Comparison of ENCODE assay signal across 24 cellular contexts in genomic region chr1:195714248-195714647, GRCh38.
DNase-seq lines count a peak whose midpoint lies in the region; ATAC-seq, FAIRE-seq and TF ChIP-seq lines count a peak whose summit lies in the region.
"Had no signal": no experiment of that assay in that cellular context is flagged by ENCODE, and none has a peak within 500 bp of the region (broad histone marks: within the 10 kb centered on the region; RNA-seq: fewer than 3 reads in every experiment).

No MANE protein-coding gene starts in this region.

- no peak overlapping the region for H4K8ac ChIP-seq in IMR-90 (ENCODE audit: low read depth in 2 of 2, low read length in 2 of 2)

- H4K5ac ChIP-seq in IMR-90 (ENCODE audit: low read depth, low read length), result no peak overlapping the region

- H3K14ac ChIP-seq in IMR-90 (replicated peaks; ENCODE audit: low read depth, low read length), result no peak overlapping the region

- H4K91ac ChIP-seq in IMR-90 (ENCODE audit: insufficient read depth, low read depth, low read length), result no peak overlapping the region

- H2BK120ac ChIP-seq in IMR-90 (ENCODE audit: low read depth, low read length), result no peak overlapping the region

- H3K36me3 ChIP-seq in IMR-90 (ENCODE audit: control insufficient read depth, insufficient read depth, low read length), result no peaks in the 10 kb centered on the region
- H3K36me3 ChIP-seq in keratinocyte (ENCODE audit: control insufficient read depth in 2 of 2, extremely low read depth in 1 of 2, insufficient read depth in 2 of 2, low read length in 2 of 2), result no peaks in the 10 kb centered on the region
- H3K36me3 ChIP-seq: brain microvascular endothelial cell, esophagus muscularis mucosa, Peyer's patch, upper lobe of left lung had no signal

- no peaks in the 10 kb centered on the region for H3K4me1 Mint-ChIP-seq in Calu3 (ENCODE audit: low read depth, unreplicated experiment)

- H2AFZ ChIP-seq in IMR-90 (replicated peaks; ENCODE audit: low read length, poor library complexity), result no peak overlapping the region
- no peak overlapping the region for H2AFZ ChIP-seq in keratinocyte (ENCODE audit: control insufficient read depth, low read length)

- no peaks in the 10 kb centered on the region for H3K9me3 ChIP-seq in IMR-90 (ENCODE audit: control insufficient read depth, insufficient read depth, low read length)
- H3K9me3 ChIP-seq in keratinocyte (ENCODE audit: control insufficient read depth, low read depth, low read length), result no peaks in the 10 kb centered on the region
- H3K9me3 ChIP-seq: esophagus muscularis mucosa, Peyer's patch, upper lobe of left lung had no signal

- H3K4me2 ChIP-seq in IMR-90 (ENCODE audit: low read depth, low read length), result no peak overlapping the region
- H3K4me2 ChIP-seq in keratinocyte (ENCODE audit: control insufficient read depth, extremely low read depth, insufficient read depth, low read depth, low read length), result no peak overlapping the region

- ATAC-seq in IMR-90 (ENCODE audit: low read depth) (peak; percentile 84), GM18498 (IDR thresholded peaks at IDR 0.05; ENCODE audit: unreplicated experiment) (no peak)
- ATAC-seq: activated naive CD4-positive, alpha-beta T cell treated with anti-CD3 and anti-CD28 coated beads, Interleukin-2, amount 50 U/mL, for 72 hours; left lobe of liver; right cardiac atrium; stimulated activated naive CD8-positive, alpha-beta T cell treated with anti-CD3 and anti-CD28 coated beads, Interleukin-15, Interleukin-2, amounts not matched to agents 100 U/mL and 50 U/mL, for 24 hours had no signal

- H2AK5ac ChIP-seq in IMR-90 (ENCODE audit: low read depth, low read length), result no peak overlapping the region

- no peak for TF ChIP-seq POLR2A in IMR-90 (IDR thresholded peaks at IDR 0.05; ENCODE audit: low read depth, low read length)

- intact Hi-C loops in IMR-90 (cut with micrococcal nuclease), result no loop called here
- intact Hi-C loops in Calu3 (cut with micrococcal nuclease; ENCODE audit: unreplicated experiment), result no loop called here

- POLR2A ChIA-PET in IMR-90 (lab: Charles Lee; ENCODE audit: unreplicated experiment), result no interaction called here

- DNase-seq in D721Med (ENCODE audit: insufficient read length, low spot score) (no peak), IMR-90 (peak; percentile 86), astrocyte of the spinal cord (ENCODE audit: low read depth, low spot score) (peak; percentile 54), keratinocyte (ENCODE audit: low read depth, low spot score) (no peak), D341Med (ENCODE audit: low spot score) (no peak), NCI-H1417 (lab: John Stamatoyannopoulos, UW) (no peak), Calu3 (no peak)
- DNase-seq: activated CD4-positive, alpha-beta T cell treated with anti-CD3 and anti-CD28 coated beads, Interleukin-2, amount 50 U/mL, for 48 hours; activated T-cell treated with anti-CD3 and anti-CD28 coated beads, Interleukin-2, amount 50 U/mL, for 1 hour; brain microvascular endothelial cell; CD4-positive, alpha-beta T cell; dermis blood vessel endothelial cell; NCI-H1694; NCI-H510A; occipital lobe; Peyer's patch; right cardiac atrium; stimulated activated naive CD8-positive, alpha-beta T cell treated with anti-CD3 and anti-CD28 coated beads, Interleukin-15, Interleukin-2, amounts not matched to agents 100 U/mL and 50 U/mL, for 24 hours; SW 1271; upper lobe of left lung had no signal

- H4K20me1 ChIP-seq in IMR-90 (ENCODE audit: insufficient read depth, low read length) (no peaks in the 10 kb centered on the region), keratinocyte (ENCODE audit: control insufficient read depth, extremely low read depth, insufficient read depth, low read length) (no peaks in the 10 kb centered on the region)

- FAIRE-seq in D721Med (lab: Jason Lieb, UNC) (peak; percentile 67), keratinocyte (lab: Jason Lieb, UNC) (peak; percentile 44)

- H3K56ac ChIP-seq in IMR-90 (ENCODE audit: extremely low read depth, insufficient read depth, low read length), result no peak overlapping the region

- no peak overlapping the region for H3K18ac ChIP-seq in IMR-90 (ENCODE audit: low read depth, low read length)

- no peaks in the 10 kb centered on the region for H3K27me3 Mint-ChIP-seq in Calu3 (ENCODE audit: unreplicated experiment)
- H3K27me3 Mint-ChIP-seq: CD4-positive, alpha-beta T cell had no signal

- CTCF ChIA-PET in IMR-90 (lab: Yijun Ruan, JAX) (no interaction called here), Calu3 (lab: Charles Lee) (no interaction called here)

- BruUV-seq in IMR-90 (replicated peaks; lab: Mats Ljungman, UMichigan) (no TSS peak), Calu3 (replicated peaks; lab: Mats Ljungman, UMichigan) (no TSS peak)

- in situ Hi-C loops in IMR-90 (cut with MboI; ENCODE audit: low sequenced_read_pairs), result no loop called here
- in situ Hi-C loops in astrocyte of the spinal cord (cut with HindIII; ENCODE audit: low sequenced_read_pairs), result no loop called here

- H2BK20ac ChIP-seq in IMR-90 (ENCODE audit: low read depth, low read length), result no peak overlapping the region

- TF ChIP-seq CTCF in D721Med (IDR thresholded peaks at IDR 0.05; ENCODE audit: insufficient read depth, missing control alignments) (no peak), IMR-90 (conservative IDR thresholded peaks at IDR 0.05; ENCODE audit: low read depth, low read length) (no peak), astrocyte of the spinal cord (IDR thresholded peaks at IDR 0.05; ENCODE audit: low read depth, low read length) (no peak), keratinocyte (optimal IDR thresholded peaks at IDR 0.05 in 1 of 3, IDR thresholded peaks at IDR 0.05 in 1 of 3, conservative IDR thresholded peaks at IDR 0.05 in 1 of 3; ENCODE audit: extremely low read depth in 1 of 3, insufficient read depth in 2 of 3, low read length in 3 of 3) (no peak), Calu3 (IDR thresholded peaks at IDR 0.05; ENCODE audit: unreplicated experiment) (no peak)

- H3K27me3 ChIP-seq in IMR-90 (ENCODE audit: control insufficient read depth, insufficient read depth, low read length) (no peaks in the 10 kb centered on the region), keratinocyte (ENCODE audit: control insufficient read depth, extremely low read depth, insufficient read depth, low read length) (no peaks in the 10 kb centered on the region)
- H3K27me3 ChIP-seq: brain microvascular endothelial cell, esophagus muscularis mucosa, Peyer's patch, upper lobe of left lung had no signal

- H3K79me1 ChIP-seq in IMR-90 (ENCODE audit: low read depth in 1 of 2, low read length in 2 of 2), result no peaks in the 10 kb centered on the region

- H3K23ac ChIP-seq in IMR-90 (ENCODE audit: low read depth, low read length), result no peak overlapping the region

- no peaks in the 10 kb centered on the region for H3K79me2 ChIP-seq in keratinocyte (ENCODE audit: control insufficient read depth, insufficient read depth, low read length)

- no peak overlapping the region for H3K4me3 ChIP-seq in IMR-90 (ENCODE audit: insufficient read depth, low read depth, low read length)
- H3K4me3 ChIP-seq in astrocyte of the spinal cord (ENCODE audit: low read depth, low read length), result no peak overlapping the region
- no peak overlapping the region for H3K4me3 ChIP-seq in keratinocyte (ENCODE audit: control insufficient read depth in 2 of 3, extremely low read depth in 1 of 3, insufficient read depth in 2 of 3, low read depth in 1 of 3, low read length in 3 of 3)
- H3K4me3 ChIP-seq: esophagus muscularis mucosa, Peyer's patch, upper lobe of left lung had no signal

- dilution Hi-C loops in IMR-90 (cut with HindIII; ENCODE audit: low sequenced_read_pairs, unreplicated experiment) (no loop called here), keratinocyte (cut with MboI; ENCODE audit: extremely low pct_ligation_motif_present, low sequenced_read_pairs) (no loop called here)

- no peaks in the 10 kb centered on the region for H3K36me3 Mint-ChIP-seq in Calu3 (ENCODE audit: insufficient read depth, unreplicated experiment)
- H3K36me3 Mint-ChIP-seq: activated naive CD4-positive, alpha-beta T cell treated with anti-CD3 and anti-CD28 coated beads, Interleukin-2, amount 50 U/mL, for 72 hours had no signal

- 0 out of 2 replicates have a peak, but pooled peaks cover 2% of the 10 kb centered on the region for H3K4me1 ChIP-seq in IMR-90 (ENCODE audit: control insufficient read depth, insufficient read depth, low read length)
- H3K4me1 ChIP-seq in keratinocyte (ENCODE audit: control insufficient read depth, extremely low read depth, insufficient read depth, low read length), result no peaks in the 10 kb centered on the region
- H3K4me1 ChIP-seq: esophagus muscularis mucosa, Peyer's patch, upper lobe of left lung had no signal

- H2BK15ac ChIP-seq in IMR-90 (ENCODE audit: low read depth, low read length), result no peak overlapping the region

- H3K27ac Mint-ChIP-seq in Calu3 (ENCODE audit: unreplicated experiment), result no peak overlapping the region
- H3K27ac Mint-ChIP-seq: activated naive CD4-positive, alpha-beta T cell treated with anti-CD3 and anti-CD28 coated beads, Interleukin-2, amount 50 U/mL, for 72 hours; CD4-positive, alpha-beta T cell had no signal

- H3K9me1 ChIP-seq in IMR-90 (ENCODE audit: insufficient read depth, low read length), result no peaks in the 10 kb centered on the region
- H3K9me1 ChIP-seq in keratinocyte (ENCODE audit: control insufficient read depth, extremely low read depth, insufficient read depth, low read length), result no peaks in the 10 kb centered on the region

- no peak overlapping the region for H2BK5ac ChIP-seq in IMR-90 (ENCODE audit: low read depth, low read length, poor library complexity, severe bottlenecking)

- no peak for TF ChIP-seq RAD21 in IMR-90 (IDR thresholded peaks at IDR 0.05; ENCODE audit: low read length)

- WGBS in IMR-90 (ENCODE audit: extremely low coverage in 2 of 2, insufficient read length in 1 of 2), 2 experiments, result no CpG with 5 or more reads among the region's 1 CpG

- no peak overlapping the region for H3K4ac ChIP-seq in IMR-90 (ENCODE audit: low read depth, low read length)

- H3K9me3 Mint-ChIP-seq in Calu3 (ENCODE audit: low read depth, unreplicated experiment), result no peaks in the 10 kb centered on the region
- H3K9me3 Mint-ChIP-seq: activated naive CD4-positive, alpha-beta T cell treated with anti-CD3 and anti-CD28 coated beads, Interleukin-2, amount 50 U/mL, for 72 hours; CD4-positive, alpha-beta T cell had no signal

- no peak overlapping the region for H3K9ac ChIP-seq in IMR-90 (ENCODE audit: low read depth, low read length)
- H3K9ac ChIP-seq in keratinocyte (ENCODE audit: control insufficient read depth, extremely low read depth, insufficient read depth, low read length), result no peak overlapping the region

- no peak overlapping the region for H2AK9ac ChIP-seq in IMR-90 (replicated peaks; ENCODE audit: low read depth, low read length, poor library complexity)

- H3K27ac ChIP-seq in IMR-90 (ENCODE audit: insufficient read depth, low read length) (no peak overlapping the region), keratinocyte (ENCODE audit: control insufficient read depth, insufficient read depth, low read length) (no peak overlapping the region)
- H3K27ac ChIP-seq: brain microvascular endothelial cell, esophagus muscularis mucosa, Peyer's patch, upper lobe of left lung had no signal

- no peak overlapping the region for H3K4me3 Mint-ChIP-seq in Calu3 (ENCODE audit: low read depth, unreplicated experiment)
- H3K4me3 Mint-ChIP-seq: CD4-positive, alpha-beta T cell had no signal

TF ChIP-seq in IMR-90, 13 proteins besides CTCF, POLR2A, EP300 and RAD21 (continues in another document):
- TF ChIP-seq MAFK (IDR thresholded peaks at IDR 0.05; ENCODE audit: low read depth, low read length) (peak; percentile 67), NFE2L2 (IDR thresholded peaks at IDR 0.05; ENCODE audit: low read depth, low read length) (peak; percentile 95)

Comparison
In these comparisons a context has a peak if more than half of its experiments do, and no peak if none do; other contexts are left out.
1. DNase-seq: peak in IMR-90 (single experiment) and astrocyte of the spinal cord (single experiment); none in D721Med (single experiment), keratinocyte (single experiment), D341Med (single experiment), NCI-H1417 (0 of 3) and Calu3 (single experiment).